Comparison of ENCODE assay signal across 24 cellular contexts in the genomic region with DNA sequence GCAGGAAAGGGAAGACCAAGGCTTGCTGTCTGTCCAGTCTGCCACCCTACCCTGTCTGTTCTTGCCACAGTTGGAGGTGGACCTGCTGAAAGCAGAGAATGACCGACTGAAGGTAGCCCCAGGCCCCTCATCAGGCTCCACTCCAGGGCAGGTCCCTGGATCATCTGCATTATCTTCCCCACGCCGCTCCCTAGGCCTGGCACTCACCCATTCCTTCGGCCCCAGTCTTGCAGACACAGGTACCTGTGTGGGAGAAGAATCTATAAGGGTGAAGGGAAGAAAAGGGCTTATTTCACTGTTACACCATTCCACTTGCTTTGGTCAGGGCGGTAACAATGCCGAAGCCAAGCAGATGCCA. TPM values are rescaled to one million over a fixed set of nuclear protein-coding genes. Genes with fewer than 3 reads are reported as not detected.
DNase-seq lines count a peak whose midpoint lies in the region; ATAC-seq and TF ChIP-seq lines count a peak whose summit lies in the region.
"Had no signal": no experiment of that assay in that cellular context is flagged by ENCODE, and none has a peak within 500 bp of the region (broad histone marks: within the 10 kb centered on the region; RNA-seq: fewer than 3 reads in every experiment).

No MANE protein-coding gene starts in this region.

- H3K4me3 ChIP-seq in heart right ventricle (no peak overlapping the region), IMR-90 (ENCODE audit: insufficient read depth, low read depth, low read length) (no peak overlapping the region), Karpas-422 (ENCODE audit: low read length) (peak overlapping the region; percentile 20; the same call in 1 of the 2 replicates)
- no peak overlapping the region for H3K4me3 ChIP-seq in effector memory CD4-positive, alpha-beta T cell (ENCODE audit: insufficient read depth, low read depth, low read length, poor library complexity, severe bottlenecking)
- H3K4me3 ChIP-seq: BLaER1, GM12878 had no signal

- no peak overlapping the region for H4K8ac ChIP-seq in IMR-90 (ENCODE audit: low read depth in 2 of 2, low read length in 2 of 2)

- dilution Hi-C loops in IMR-90 (cut with HindIII; ENCODE audit: low sequenced_read_pairs, unreplicated experiment): no loop called here

- H3K9me3 ChIP-seq in heart right ventricle (no peaks in the 10 kb centered on the region), IMR-90 (ENCODE audit: control insufficient read depth, insufficient read depth, low read length) (no peaks in the 10 kb centered on the region), Karpas-422 (ENCODE audit: low read length) (no peaks in the 10 kb centered on the region)
- no peaks in the 10 kb centered on the region for H3K9me3 ChIP-seq in effector memory CD4-positive, alpha-beta T cell (ENCODE audit: control insufficient read depth, low read length)
- H3K9me3 ChIP-seq: BE2C, BLaER1 had no signal

- H3K36me3 Mint-ChIP-seq in endothelial cell (ENCODE audit: low read depth, unreplicated experiment): peaks cover 68% of the 10 kb centered on the region
- no peaks in the 10 kb centered on the region for H3K36me3 Mint-ChIP-seq in activated CD4-positive, alpha-beta T cell treated with anti-CD3 and anti-CD28 coated beads, Interleukin-2, amount 10 ng/mL, durations not matched to agents 7 days and 5 days (ENCODE audit: low read depth)

- H3K4me1 Mint-ChIP-seq in endothelial cell (ENCODE audit: unreplicated experiment): peaks cover 11% of the 10 kb centered on the region
- H3K4me1 Mint-ChIP-seq in activated CD4-positive, alpha-beta T cell treated with anti-CD3 and anti-CD28 coated beads, Interleukin-2, amount 10 ng/mL, durations not matched to agents 7 days and 5 days: no peaks in the 10 kb centered on the region
- H3K4me1 Mint-ChIP-seq: CD14-positive monocyte; CD4-positive, alpha-beta memory T cell; CD4-positive, CD25-positive, alpha-beta regulatory T cell; CD8-positive, alpha-beta memory T cell had no signal

- TF ChIP-seq RAD21 in IMR-90 (IDR thresholded peaks at IDR 0.05; ENCODE audit: low read length): no peak

- no peaks in the 10 kb centered on the region for H3K9me3 Mint-ChIP-seq in endothelial cell (ENCODE audit: unreplicated experiment)
- no peaks in the 10 kb centered on the region for H3K9me3 Mint-ChIP-seq in activated CD4-positive, alpha-beta T cell treated with anti-CD3 and anti-CD28 coated beads, Interleukin-2, amount 10 ng/mL, durations not matched to agents 7 days and 5 days
- H3K9me3 Mint-ChIP-seq: CD14-positive monocyte; CD4-positive, CD25-positive, alpha-beta regulatory T cell; CD8-positive, alpha-beta memory T cell had no signal

- H3K9ac ChIP-seq in IMR-90 (ENCODE audit: low read depth, low read length) (no peak overlapping the region), Karpas-422 (ENCODE audit: low read length) (no peak overlapping the region)
- H3K9ac ChIP-seq: BLaER1 had no signal

- H2BK120ac ChIP-seq in IMR-90 (ENCODE audit: low read depth, low read length): no peak overlapping the region

- WGBS in heart right ventricle, 2 donors: 93 to 96% methylated on average over 6 of the region's 6 CpGs
- no CpG with 5 or more reads among the region's 6 CpGs for WGBS in IMR-90 (ENCODE audit: extremely low coverage in 2 of 2, insufficient read length in 1 of 2), 2 experiments

- no peak overlapping the region for H3K4ac ChIP-seq in IMR-90 (ENCODE audit: low read depth, low read length)

- H2AK9ac ChIP-seq in IMR-90 (replicated peaks; ENCODE audit: low read depth, low read length, poor library complexity): no peak overlapping the region

- H3K36me3 ChIP-seq in heart right ventricle (peaks cover 9 to 100% (median 97%) of the 10 kb centered on the region in 9 donors), IMR-90 (ENCODE audit: control insufficient read depth, insufficient read depth, low read length) (peaks cover 89% of the 10 kb centered on the region), Karpas-422 (ENCODE audit: insufficient read depth, low read length) (no peaks in the 10 kb centered on the region)
- no peaks in the 10 kb centered on the region for H3K36me3 ChIP-seq in effector memory CD4-positive, alpha-beta T cell (ENCODE audit: control insufficient read depth, insufficient read depth, low read length)

- H4K5ac ChIP-seq in IMR-90 (ENCODE audit: low read depth, low read length): no peak overlapping the region

- H4K91ac ChIP-seq in IMR-90 (ENCODE audit: insufficient read depth, low read depth, low read length): no peak overlapping the region

- H2BK5ac ChIP-seq in IMR-90 (ENCODE audit: low read depth, low read length, poor library complexity, severe bottlenecking): no peak overlapping the region

- no peak for TF ChIP-seq POLR2A in IMR-90 (IDR thresholded peaks at IDR 0.05; ENCODE audit: low read depth, low read length)

- H3K9me2 ChIP-seq in Karpas-422 (replicated peaks; ENCODE audit: insufficient read depth, low read length): no peaks in the 10 kb centered on the region

- H3K23ac ChIP-seq in IMR-90 (ENCODE audit: low read depth, low read length): no peak overlapping the region

- H2AK5ac ChIP-seq in IMR-90 (ENCODE audit: low read depth, low read length): no peak overlapping the region

- H3K79me1 ChIP-seq in IMR-90 (ENCODE audit: low read depth in 1 of 2, low read length in 2 of 2): peaks cover 23 to 38% of the 10 kb centered on the region in 2 experiments

- no peak for DNase-seq in heart right ventricle
- DNase-seq in left ventricle myocardium superior: no peak
- no peak for DNase-seq in IMR-90
- no peak for DNase-seq in Karpas-422
- DNase-seq in endothelial cell (ENCODE audit: low spot score): no peak
- no peak for DNase-seq in activated CD4-positive, alpha-beta T cell treated with anti-CD3 and anti-CD28 coated beads, Interleukin-2, amount 10 ng/mL, durations not matched to agents 7 days and 5 days
- DNase-seq in effector memory CD4-positive, alpha-beta T cell: no peak
- DNase-seq: 8988T; ACHN; C1 segment of cervical spinal cord; CD4-positive, alpha-beta memory T cell; CD4-positive, CD25-positive, alpha-beta regulatory T cell; CD8-positive, alpha-beta memory T cell; COR-L47; DMS 273 treated with DMSO at 0.1 percent for 48 hours; DMS153; DMS79; DND-41; EL; GDM1 had no signal

- H2BK20ac ChIP-seq in IMR-90 (ENCODE audit: low read depth, low read length): no peak overlapping the region

- no peaks in the 10 kb centered on the region for H3K79me2 ChIP-seq in Karpas-422 (ENCODE audit: low read length)

- H3K4me3 Mint-ChIP-seq in endothelial cell (ENCODE audit: unreplicated experiment): peak overlapping the region; percentile 27
- no peak overlapping the region for H3K4me3 Mint-ChIP-seq in activated CD4-positive, alpha-beta T cell treated with anti-CD3 and anti-CD28 coated beads, Interleukin-2, amount 10 ng/mL, durations not matched to agents 7 days and 5 days
- H3K4me3 Mint-ChIP-seq: CD14-positive monocyte; CD4-positive, alpha-beta memory T cell; CD4-positive, CD25-positive, alpha-beta regulatory T cell; CD8-positive, alpha-beta memory T cell had no signal

- H3K27me3 ChIP-seq in heart right ventricle: no peaks in the 10 kb centered on the region
- no peaks in the 10 kb centered on the region for H3K27me3 ChIP-seq in IMR-90 (ENCODE audit: control insufficient read depth, insufficient read depth, low read length)
- no peaks in the 10 kb centered on the region for H3K27me3 ChIP-seq in Karpas-422 (ENCODE audit: low read length)
- no peaks in the 10 kb centered on the region for H3K27me3 ChIP-seq in effector memory CD4-positive, alpha-beta T cell (replicated peaks; ENCODE audit: control insufficient read depth, insufficient read depth, low read length, poor library complexity, severe bottlenecking)
- H3K27me3 ChIP-seq: BE2C, BLaER1 had no signal

- intact Hi-C loops in heart right ventricle (cut with DNase I) (no loop called here), left ventricle myocardium superior (cut with micrococcal nuclease) (no loop called here), IMR-90 (cut with micrococcal nuclease) (no loop called here)

- H3K27ac ChIP-seq in heart right ventricle: peak overlapping the region in 6 of 10 donors; percentile 4 to 41 (median 25)
- no peak overlapping the region for H3K27ac ChIP-seq in IMR-90 (ENCODE audit: insufficient read depth, low read length)
- no peak overlapping the region for H3K27ac ChIP-seq in Karpas-422 (ENCODE audit: low read length)
- H3K27ac ChIP-seq in effector memory CD4-positive, alpha-beta T cell (ENCODE audit: insufficient read depth, low read length, poor library complexity, severe bottlenecking): no peak overlapping the region
- H3K27ac ChIP-seq: BLaER1 had no signal

- H3K18ac ChIP-seq in IMR-90 (ENCODE audit: low read depth, low read length): no peak overlapping the region

- H3K4me1 ChIP-seq in heart right ventricle (peaks cover 0 to 13% (median 3%) of the 10 kb centered on the region in 9 donors), IMR-90 (ENCODE audit: control insufficient read depth, insufficient read depth, low read length) (no peaks in the 10 kb centered on the region), Karpas-422 (ENCODE audit: low read length) (peaks cover 8% of the 10 kb centered on the region)
- no peaks in the 10 kb centered on the region for H3K4me1 ChIP-seq in effector memory CD4-positive, alpha-beta T cell (ENCODE audit: control insufficient read depth, insufficient read depth, low read length, poor library complexity, severe bottlenecking)
- H3K4me1 ChIP-seq: BE2C, BLaER1 had no signal

- POLR2A ChIA-PET in IMR-90 (lab: Charles Lee; ENCODE audit: unreplicated experiment): no interaction called here
- POLR2A ChIA-PET in activated CD4-positive, alpha-beta T cell treated with anti-CD3 and anti-CD28 coated beads, Interleukin-2, amount 10 ng/mL, durations not matched to agents 7 days and 5 days (lab: Charles Lee): no interaction called here

- H3K4me2 ChIP-seq in IMR-90 (ENCODE audit: low read depth, low read length): no peak overlapping the region
- peak overlapping the region; percentile 17 for H3K4me2 ChIP-seq in Karpas-422 (ENCODE audit: low read depth, low read length, poor library complexity, severe bottlenecking)
- H3K4me2 ChIP-seq: BLaER1 had no signal

- no peak overlapping the region for H3K56ac ChIP-seq in IMR-90 (ENCODE audit: extremely low read depth, insufficient read depth, low read length)

- H3K9me1 ChIP-seq in IMR-90 (ENCODE audit: insufficient read depth, low read length): peaks cover 14% of the 10 kb centered on the region; the same call in 1 of the 2 replicates

- H3K27me3 Mint-ChIP-seq in endothelial cell (ENCODE audit: unreplicated experiment): peaks cover 6% of the 10 kb centered on the region
- no peaks in the 10 kb centered on the region for H3K27me3 Mint-ChIP-seq in activated CD4-positive, alpha-beta T cell treated with anti-CD3 and anti-CD28 coated beads, Interleukin-2, amount 10 ng/mL, durations not matched to agents 7 days and 5 days
- H3K27me3 Mint-ChIP-seq: CD4-positive, CD25-positive, alpha-beta regulatory T cell had no signal

- no peak for TF ChIP-seq CTCF in heart right ventricle (IDR thresholded peaks at IDR 0.05)
- TF ChIP-seq CTCF in IMR-90 (conservative IDR thresholded peaks at IDR 0.05; ENCODE audit: low read depth, low read length): no peak
- no peak for TF ChIP-seq CTCF in endothelial cell (IDR thresholded peaks at IDR 0.05; ENCODE audit: unreplicated experiment)

- in situ Hi-C loops in IMR-90 (cut with MboI; ENCODE audit: low sequenced_read_pairs): no loop called here

- no peaks in the 10 kb centered on the region for H4K20me1 ChIP-seq in IMR-90 (ENCODE audit: insufficient read depth, low read length)
- no peaks in the 10 kb centered on the region for H4K20me1 ChIP-seq in Karpas-422 (ENCODE audit: insufficient read depth, low read depth, low read length)
- H4K20me1 ChIP-seq: BLaER1 had no signal

- no peak overlapping the region for H3K14ac ChIP-seq in IMR-90 (replicated peaks; ENCODE audit: low read depth, low read length)

- no peak overlapping the region for H2BK15ac ChIP-seq in IMR-90 (ENCODE audit: low read depth, low read length)

- ATAC-seq in heart right ventricle (peak in 2 of 8 donors; percentile 11 to 12), left ventricle myocardium superior (no peak), IMR-90 (ENCODE audit: low read depth) (no peak)
- ATAC-seq: GM12878 had no signal

- H2AFZ ChIP-seq in IMR-90 (replicated peaks; ENCODE audit: low read length, poor library complexity) (no peak overlapping the region), Karpas-422 (ENCODE audit: low read length) (no peak overlapping the region)

- CTCF ChIA-PET in IMR-90 (lab: Yijun Ruan, JAX): no interaction called here
- CTCF ChIA-PET in activated CD4-positive, alpha-beta T cell treated with anti-CD3 and anti-CD28 coated beads, Interleukin-2, amount 10 ng/mL, durations not matched to agents 7 days and 5 days (lab: Charles Lee): no interaction called here

- H3K27ac Mint-ChIP-seq in endothelial cell (ENCODE audit: unreplicated experiment): no peak overlapping the region
- H3K27ac Mint-ChIP-seq in activated CD4-positive, alpha-beta T cell treated with anti-CD3 and anti-CD28 coated beads, Interleukin-2, amount 10 ng/mL, durations not matched to agents 7 days and 5 days: no peak overlapping the region
- H3K27ac Mint-ChIP-seq: CD14-positive monocyte; CD4-positive, alpha-beta memory T cell; CD4-positive, CD25-positive, alpha-beta regulatory T cell; CD8-positive, alpha-beta memory T cell had no signal

- BruUV-seq in IMR-90 (replicated peaks; lab: Mats Ljungman, UMichigan): TSS peak; percentile 80

RNA-seq across cellular contexts. Expression of a gene that starts 20.3 kb away (rescaled TPM):
- total RNA-seq in heart right ventricle (10 to 100 TPM; 21.9 to 31.4 (median 27.2) TPM), left ventricle myocardium superior (22.1 TPM), IMR-90 (2012; rRNA removed) (13.9 and 14.0 TPM in 2 replicates), endothelial cell (ENCODE audit: unreplicated experiment) (69.5 TPM)
- polyA plus RNA-seq in heart right ventricle (10 to 100 TPM; 12.0 to 12.9 TPM), IMR-90 (2012; rRNA removed) (23.4 and 29.6 TPM in 2 replicates)
- polyA plus RNA-seq in IMR-90 (2012; cell fraction: cytosol; rRNA removed): 10.4 and 14.0 TPM in 2 replicates
- 18.1 and 35.9 TPM in 2 replicates for polyA plus RNA-seq in IMR-90 (2012; cell fraction: nucleus; rRNA removed; ENCODE audit: low replicate concordance)
- 19.4 and 22.7 TPM in 2 replicates for total RNA-seq in Karpas-422 (2014; rRNA removed; shearing (Covaris generic); ENCODE audit: low replicate concordance)
- 10 to 100 TPM; 47.9 to 52.4 TPM for total RNA-seq in activated CD4-positive, alpha-beta T cell treated with anti-CD3 and anti-CD28 coated beads, Interleukin-2, amount 10 ng/mL, durations not matched to agents 7 days and 5 days

Comparison
In these comparisons a context has a peak if more than half of its experiments do, and no peak if none do; other contexts are left out.
1. H3K27ac ChIP-seq: peak in heart right ventricle (6 of 10); none in IMR-90 (single experiment), Karpas-422 (single experiment) and effector memory CD4-positive, alpha-beta T cell (single experiment).